Comparison of ENCODE assay signal across 8 cellular contexts in genomic region chr11:62555464-62556092, GRCh38. TPM values are rescaled to one million over a fixed set of nuclear protein-coding genes. Genes with fewer than 3 reads are reported as not detected.
DNase-seq lines count a peak whose midpoint lies in the region; ATAC-seq and TF ChIP-seq lines count a peak whose summit lies in the region.

No MANE protein-coding gene starts in this region.

- intact Hi-C loops in right lobe of liver (cut with DNase I), result loop anchor here in 1 of 2 donors (5.0 kb wide), 1 partner anchor 133 kb away; no protein-coding TSS in a partner anchor

- H3K9me3 ChIP-seq in right lobe of liver, result no peaks in the 10 kb centered on the region
- H3K9me3 ChIP-seq in tibial nerve, result no peaks in the 10 kb centered on the region

- H3K27me3 ChIP-seq in brain microvascular endothelial cell (replicated peaks), result no peaks in the 10 kb centered on the region
- no peaks in the 10 kb centered on the region for H3K27me3 ChIP-seq in right lobe of liver
- H3K27me3 ChIP-seq in tibial nerve, result no peaks in the 10 kb centered on the region

- DNase-seq in SK-N-DZ (ENCODE audit: low spot score), result peak; percentile 50
- no peak for DNase-seq in brain microvascular endothelial cell
- peak in 1 of 3 donors; percentile 52 for DNase-seq in right lobe of liver
- peak in 1 of 2 donors; percentile 31 for DNase-seq in tibial nerve (ENCODE audit: low spot score in 2 of 2)
- no peak for DNase-seq in NCI-H748 (lab: John Stamatoyannopoulos, UW; ENCODE audit: unreplicated experiment)

- 33% methylated on average over 4 of the region's 4 CpGs for whole genome bisulfite sequencing in right lobe of liver (ENCODE audit: insufficient coverage, low coverage, low lambda C conversion rate, missing lambda C conversion rate)
- WGBS in tibial nerve, 2 donors, result 9% methylated on average over 4 of the region's 4 CpGs

- TF ChIP-seq CTCF in brain microvascular endothelial cell (IDR thresholded peaks at IDR 0.05; ENCODE audit: low read depth, low read length, missing control alignments) (no peak), right lobe of liver (IDR thresholded peaks at IDR 0.05) (no peak), tibial nerve (IDR thresholded peaks at IDR 0.05) (no peak)

- in situ Hi-C loops in brain microvascular endothelial cell (cut with HindIII; ENCODE audit: low pct_ligation_motif_present, low sequenced_read_pairs), result loop anchor here (25.0 kb wide), 1 partner anchor 168 kb away; no protein-coding TSS in a partner anchor

- TF ChIP-seq EP300 in tibial nerve (IDR thresholded peaks at IDR 0.05), result peak in 1 of 2 donors; percentile 28

- ATAC-seq in GM18505 (IDR thresholded peaks at IDR 0.05; ENCODE audit: unreplicated experiment), result peak; percentile 35
- ATAC-seq in HG02973 (IDR thresholded peaks at IDR 0.05; ENCODE audit: unreplicated experiment), result peak; percentile 31
- no peak for ATAC-seq in right lobe of liver
- no peak for ATAC-seq in GM18858 (IDR thresholded peaks at IDR 0.05; ENCODE audit: unreplicated experiment)

- H3K4me1 ChIP-seq in right lobe of liver (peaks cover 0 to 49% (median 21%) of the 10 kb centered on the region in 4 donors), tibial nerve (peaks cover 12 to 95% (median 70%) of the 10 kb centered on the region in 4 donors)

- H3K4me3 ChIP-seq in brain microvascular endothelial cell (ENCODE audit: low read depth, low read length), result no peak overlapping the region
- no peak overlapping the region for H3K4me3 ChIP-seq in right lobe of liver
- peak overlapping the region; percentile 1 to 32 (median 8) for H3K4me3 ChIP-seq in tibial nerve

- H3K36me3 ChIP-seq in brain microvascular endothelial cell (replicated peaks) (peaks cover 32% of the 10 kb centered on the region), right lobe of liver (peaks cover 0 to 25% (median 11%) of the 10 kb centered on the region in 4 donors), tibial nerve (peaks cover 0 to 22% (median 3%) of the 10 kb centered on the region in 3 donors)

- H3K27ac ChIP-seq in brain microvascular endothelial cell, result peak overlapping the region; percentile 39
- H3K27ac ChIP-seq in right lobe of liver, result peak overlapping the region; percentile 44 to 86 (median 45)
- H3K27ac ChIP-seq in tibial nerve, result peak overlapping the region; percentile 75 to 98 (median 97)

- TF ChIP-seq POLR2A in GM18505 (IDR thresholded peaks at IDR 0.05; ENCODE audit: borderline replicate concordance, extremely low read depth, insufficient read depth, insufficient read length) (no peak), right lobe of liver (IDR thresholded peaks at IDR 0.05) (no peak), tibial nerve (IDR thresholded peaks at IDR 0.05) (no peak)

RNA-seq across cellular contexts. Expression of gene AHNAK, which starts 9.0 kb away (rescaled TPM):
- polyA plus RNA-seq in SK-N-DZ (2014; cell fraction: cytosol; rRNA removed), result 4.3 and 11.3 TPM in 2 replicates
- polyA plus RNA-seq in SK-N-DZ (2014; cell fraction: nucleus; rRNA removed), result 7.7 and 25.1 TPM in 2 replicates
- total RNA-seq in right lobe of liver (100 to 1,000 TPM in 4 of 6 experiments, 10 to 100 TPM in 2; 91.0 to 180 (median 113) TPM), tibial nerve (1,000 to 10,000 TPM; 1,417 to 3,061 (median 2,562) TPM)

RNA-seq across cellular contexts. Expression of gene EEF1G, which starts 18.1 kb away (rescaled TPM):
- 3,065 and 3,261 TPM in 2 replicates for polyA plus RNA-seq in SK-N-DZ (2014; cell fraction: cytosol; rRNA removed)
- 1,095 and 1,442 TPM in 2 replicates for polyA plus RNA-seq in SK-N-DZ (2014; cell fraction: nucleus; rRNA removed)
- 100 to 1,000 TPM; 442 to 450 (median 449) TPM for total RNA-seq in right lobe of liver
- 1,000 to 10,000 TPM; 1,003 to 1,250 (median 1,110) TPM for total RNA-seq in tibial nerve

RNA-seq across cellular contexts. Expression of gene TUT1, which starts 35.7 kb away (rescaled TPM):
- polyA plus RNA-seq in SK-N-DZ (2014; cell fraction: cytosol; rRNA removed), result 29.3 and 33.3 TPM in 2 replicates
- polyA plus RNA-seq in SK-N-DZ (2014; cell fraction: nucleus; rRNA removed), result 46.7 and 63.7 TPM in 2 replicates
- total RNA-seq in right lobe of liver, result 10 to 100 TPM; 12.3 to 34.2 (median 21.1) TPM
- total RNA-seq in tibial nerve, result 10 to 100 TPM in 3 of 4 donors, 1 to 10 TPM in 1; 8.3 to 18.8 (median 14.2) TPM

RNA-seq across cellular contexts. Expression of gene MTA2, which starts 46.1 kb away (rescaled TPM):
- 105 and 108 TPM in 2 replicates for polyA plus RNA-seq in SK-N-DZ (2014; cell fraction: cytosol; rRNA removed)
- polyA plus RNA-seq in SK-N-DZ (2014; cell fraction: nucleus; rRNA removed), result 223 and 244 TPM in 2 replicates
- total RNA-seq in right lobe of liver, result 10 to 100 TPM; 20.0 to 38.0 (median 31.8) TPM
- 10 to 100 TPM; 79.5 to 95.3 (median 88.8) TPM for total RNA-seq in tibial nerve

RNA-seq across cellular contexts. Expression of gene EML3, which starts 57.0 kb away (rescaled TPM):
- 22.8 and 24.5 TPM in 2 replicates for polyA plus RNA-seq in SK-N-DZ (2014; cell fraction: cytosol; rRNA removed)
- 193 and 259 TPM in 2 replicates for polyA plus RNA-seq in SK-N-DZ (2014; cell fraction: nucleus; rRNA removed)
- 10 to 100 TPM; 19.1 to 36.4 (median 22.7) TPM for total RNA-seq in right lobe of liver
- 100 to 1,000 TPM in 2 of 4 donors, 10 to 100 TPM in 2; 64.9 to 138 (median 93.9) TPM for total RNA-seq in tibial nerve

Comparison
In these comparisons a context has a peak if more than half of its experiments do, and no peak if none do; other contexts are left out.
1. ATAC-seq: peak in GM18505 (single experiment) and HG02973 (single experiment); none in right lobe of liver (0 of 4) and GM18858 (single experiment).
2. H3K27ac ChIP-seq: peak in every context shown above with its lines; median percentile 97 in tibial nerve; 45 in right lobe of liver; 39 in brain microvascular endothelial cell.
3. H3K4me3 ChIP-seq: peak in tibial nerve (4 of 4); none in brain microvascular endothelial cell (single experiment) and right lobe of liver (0 of 3).
4. RNA of gene AHNAK, which starts 9.0 kb away (total RNA-seq): 1,417 to 3,061 TPM in tibial nerve; 91.0 to 180 TPM in right lobe of liver; every median in the first group is over 4 times any median in the second.